8 cellular contexts compared by ENCODE assay signal in the genomic region with DNA sequence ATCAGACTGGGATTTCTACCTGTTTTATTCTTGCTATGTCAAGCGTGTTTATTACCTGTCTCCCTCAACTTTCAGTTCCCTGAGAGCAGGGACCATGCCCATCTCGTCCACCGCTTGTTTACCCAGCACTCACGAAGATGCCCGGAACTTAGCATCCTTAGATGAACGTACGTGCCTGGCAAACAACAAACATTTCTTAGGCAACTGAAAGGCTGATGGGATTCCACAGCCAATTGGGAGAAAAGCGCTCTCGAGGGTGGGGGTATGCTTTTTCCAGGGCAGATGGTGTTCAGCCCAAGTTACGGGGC. TPM values are rescaled to one million over a fixed set of nuclear protein-coding genes. Genes with fewer than 3 reads are reported as not detected.
DNase-seq lines count a peak whose midpoint lies in the region; ATAC-seq and TF ChIP-seq lines count a peak whose summit lies in the region.

No MANE protein-coding gene starts in this region.

- H3K9me3 Mint-ChIP-seq in progenitor cell of endocrine pancreas (ENCODE audit: low read depth): no peaks in the 10 kb centered on the region

- peak overlapping the region; percentile 94 for H3K27ac Mint-ChIP-seq in progenitor cell of endocrine pancreas

- no peaks in the 10 kb centered on the region for H3K27me3 ChIP-seq in esophagus muscularis mucosa

- WGBS in esophagus muscularis mucosa: 8% methylated on average over 10 of the region's 10 CpGs
- 7 to 8% methylated on average over 10 of the region's 10 CpGs for WGBS in lower leg skin, 2 donors

- H3K4me3 ChIP-seq in esophagus muscularis mucosa (peak overlapping the region; percentile 66 to 99 (median 93)), lower leg skin (ENCODE audit: low read depth, poor library complexity, severe bottlenecking) (no peak overlapping the region)

- H3K36me3 ChIP-seq in esophagus muscularis mucosa: peaks cover 0 to 26% (median 24%) of the 10 kb centered on the region in 4 donors

- TF ChIP-seq POLR2A in esophagus muscularis mucosa (IDR thresholded peaks at IDR 0.05; ENCODE audit: low read depth) (no peak), lower leg skin (IDR thresholded peaks at IDR 0.05) (no peak)

- H3K27me3 Mint-ChIP-seq in progenitor cell of endocrine pancreas: no peaks in the 10 kb centered on the region

- H3K9me3 ChIP-seq in esophagus muscularis mucosa: no peaks in the 10 kb centered on the region

- TF ChIP-seq CTCF in esophagus muscularis mucosa (IDR thresholded peaks at IDR 0.05) (no peak), progenitor cell of endocrine pancreas (IDR thresholded peaks at IDR 0.05; ENCODE audit: unreplicated experiment) (no peak), lower leg skin (IDR thresholded peaks at IDR 0.05) (no peak)

- no peak for ATAC-seq in HG02588 (IDR thresholded peaks at IDR 0.05; ENCODE audit: unreplicated experiment)

- intact Hi-C loops in esophagus muscularis mucosa (cut with DNase I): no loop called here
- intact Hi-C loops in lower leg skin (cut with DNase I; ENCODE audit: low total_unique reads): no loop called here

- no peaks in the 10 kb centered on the region for H3K36me3 Mint-ChIP-seq in progenitor cell of endocrine pancreas (ENCODE audit: insufficient read depth)

- H3K27ac ChIP-seq in esophagus muscularis mucosa (replicated peaks in 1 of 4): peak overlapping the region; percentile 80 to 87 (median 85)

- H3K4me3 Mint-ChIP-seq in progenitor cell of endocrine pancreas (ENCODE audit: low read depth): peak overlapping the region; percentile 96

- no peak for TF ChIP-seq EP300 in esophagus muscularis mucosa (IDR thresholded peaks at IDR 0.05)

- peaks cover 31 to 50% (median 35%) of the 10 kb centered on the region in 4 donors for H3K4me1 ChIP-seq in esophagus muscularis mucosa

- H3K4me1 Mint-ChIP-seq in progenitor cell of endocrine pancreas (ENCODE audit: low read depth): peaks cover 26% of the 10 kb centered on the region

- DNase-seq in GM03348 (ENCODE audit: low spot score) (peak; percentile 45), RKO (ENCODE audit: low spot score) (peak; percentile 52), esophagus muscularis mucosa (ENCODE audit: extremely low spot score) (no peak), progenitor cell of endocrine pancreas (ENCODE audit: low spot score, unreplicated experiment) (no peak), cerebellum (ENCODE audit: low spot score) (no peak), lower leg skin (ENCODE audit: low spot score in 2 of 2) (no peak)
- no peak for DNase-seq in activated CD4-positive, CD25-positive, alpha-beta regulatory T cell (lab: John Stamatoyannopoulos, UW)

RNA-seq across cellular contexts. Expression of a gene that starts 0.4 kb away (rescaled TPM):
- 10 to 100 TPM; 23.7 to 39.4 (median 26.8) TPM for total RNA-seq in esophagus muscularis mucosa
- total RNA-seq in progenitor cell of endocrine pancreas: 41.4 and 42.2 TPM in 2 replicates
- 14.2 TPM for total RNA-seq in cerebellum
- 10 to 100 TPM; 15.4 to 32.2 (median 26.7) TPM for total RNA-seq in lower leg skin

RNA-seq across cellular contexts. Expression of a gene that starts 4.9 kb away (rescaled TPM):
- total RNA-seq in esophagus muscularis mucosa (10 to 100 TPM; 33.8 to 53.2 (median 39.0) TPM), progenitor cell of endocrine pancreas (48.7 and 55.1 TPM in 2 replicates), cerebellum (18.9 TPM), lower leg skin (100 to 1,000 TPM in 1 of 4 donors, 10 to 100 TPM in 3; 16.4 to 267 (median 29.1) TPM)

RNA-seq across cellular contexts. Expression of a gene that starts 16.6 kb away (rescaled TPM):
- total RNA-seq in esophagus muscularis mucosa (10 to 100 TPM; 25.3 to 43.4 (median 40.6) TPM), progenitor cell of endocrine pancreas (51.1 and 52.9 TPM in 2 replicates), cerebellum (76.5 TPM), lower leg skin (10 to 100 TPM in 3 of 4 donors, 1 to 10 TPM in 1; 4.8 to 19.8 (median 13.5) TPM)

RNA-seq across cellular contexts. Expression of a gene that starts 21.6 kb away (rescaled TPM):
- not detected for total RNA-seq in esophagus muscularis mucosa
- total RNA-seq in progenitor cell of endocrine pancreas: not detected in 2 replicates
- not detected for total RNA-seq in cerebellum
- total RNA-seq in lower leg skin: not detected

RNA-seq across cellular contexts. Expression of a gene that starts 44.9 kb away (rescaled TPM):
- total RNA-seq in esophagus muscularis mucosa (not detected), progenitor cell of endocrine pancreas (not detected in 2 replicates), cerebellum (not detected), lower leg skin (not detected)

Comparison
In these comparisons a context has a peak if more than half of its experiments do, and no peak if none do; other contexts are left out.
1. DNase-seq: peak in GM03348 (single experiment) and RKO (single experiment); none in esophagus muscularis mucosa (single experiment), progenitor cell of endocrine pancreas (single experiment), activated CD4-positive, CD25-positive, alpha-beta regulatory T cell (0 of 4), cerebellum (single experiment) and lower leg skin (0 of 2).